In genomic region chr6:29561091-29561490, GRCh38 we compare ENCODE assay signal across 19 cellular contexts. TPM values are rescaled to one million over a fixed set of nuclear protein-coding genes. Genes with fewer than 3 reads are reported as not detected.
DNase-seq lines count a peak whose midpoint lies in the region; ATAC-seq and TF ChIP-seq lines count a peak whose summit lies in the region.
"Had no signal": no experiment of that assay in that cellular context is flagged by ENCODE, and none has a peak within 500 bp of the region (broad histone marks: within the 10 kb centered on the region; RNA-seq: fewer than 3 reads in every experiment).

No MANE protein-coding gene starts in this region.

- no peak for TF ChIP-seq RAD21 in liver (IDR thresholded peaks at IDR 0.05)

- DNase-seq in Caki2 (ENCODE audit: low read depth): peak; percentile 40
- DNase-seq in GM12865 (ENCODE audit: low read depth): peak; percentile 13
- no peak for DNase-seq in body of pancreas
- no peak for DNase-seq in erythroblast (lab: John Stamatoyannopoulos, UW)
- DNase-seq in SIG-M5 (lab: John Stamatoyannopoulos, UW): no peak
- no peak for DNase-seq in cerebellum (ENCODE audit: low spot score)
- DNase-seq: CD4-positive, CD25-positive, alpha-beta regulatory T cell; GDM1; MG63; NCI-H1417 treated with DMSO at 0.1 percent for 48 hours; NCI-H187; NCI-H446; NCI-H526; SHP77 had no signal

- in situ Hi-C loops in Caki2 (cut with HindIII; ENCODE audit: low pct_unique_long_range_greater_than_20kb, low sequenced_read_pairs): no loop called here

- intact Hi-C loops in body of pancreas (cut with DNase I): no loop called here

- no peaks in the 10 kb centered on the region for H3K4me1 ChIP-seq in body of pancreas
- peaks cover 0 to 12% (median 6%) of the 10 kb centered on the region in 4 donors for H3K4me1 ChIP-seq in liver (ENCODE audit: control insufficient read depth in 4 of 4, insufficient read depth in 4 of 4, low read length in 3 of 4)

- H3K27ac ChIP-seq in body of pancreas (peak overlapping the region in 1 of 4 donors; percentile 40), liver (ENCODE audit: low read depth in 1 of 2, low read length in 2 of 2) (no peak overlapping the region)
- H3K27ac ChIP-seq: SK-N-MC had no signal

- no peak overlapping the region for H3K4me3 ChIP-seq in GM12865 (ENCODE audit: low read depth, low read length)
- H3K4me3 ChIP-seq in body of pancreas: no peak overlapping the region
- no peak overlapping the region for H3K4me3 ChIP-seq in liver (ENCODE audit: low read depth in 1 of 3, low read length in 3 of 3)
- H3K4me3 ChIP-seq: MG63, SK-N-MC had no signal

- H3K9me3 ChIP-seq in body of pancreas (no peaks in the 10 kb centered on the region), liver (ENCODE audit: control insufficient read depth in 4 of 4, low read length in 3 of 4) (no peaks in the 10 kb centered on the region)
- H3K9me3 ChIP-seq: MG63 had no signal

- TF ChIP-seq POLR2A in body of pancreas (IDR thresholded peaks at IDR 0.05): no peak
- TF ChIP-seq POLR2A in erythroblast (IDR thresholded peaks at IDR 0.05; ENCODE audit: low read length): no peak

- TF ChIP-seq CTCF in GM12865 (IDR thresholded peaks at IDR 0.05; ENCODE audit: insufficient read depth, low read depth, low read length, missing control alignments): no peak
- no peak for TF ChIP-seq CTCF in body of pancreas (IDR thresholded peaks at IDR 0.05)
- TF ChIP-seq CTCF in liver (IDR thresholded peaks at IDR 0.05; ENCODE audit: low read depth, low read length, missing input control): no peak

- H3K27me3 ChIP-seq in body of pancreas (no peaks in the 10 kb centered on the region), liver (ENCODE audit: control insufficient read depth in 4 of 4, insufficient read depth in 4 of 4, low read length in 3 of 4) (peaks cover 0 to 5% (median 0%) of the 10 kb centered on the region in 4 donors)
- H3K27me3 ChIP-seq: MG63 had no signal

- no peak overlapping the region for H3K9ac ChIP-seq in liver (ENCODE audit: low read depth in 1 of 2, low read length in 2 of 2)

- peak; percentile 47 for ATAC-seq in body of pancreas

- H3K36me3 ChIP-seq in body of pancreas (replicated peaks in 1 of 2; ENCODE audit: insufficient read depth in 1 of 2, low read depth in 2 of 2) (no peaks in the 10 kb centered on the region), liver (ENCODE audit: control insufficient read depth in 4 of 4, insufficient read depth in 3 of 4, low read depth in 1 of 4, low read length in 3 of 4) (peaks cover 0 to 1% (median 0%) of the 10 kb centered on the region in 4 donors)
- H3K36me3 ChIP-seq: MG63 had no signal

TF ChIP-seq in liver, 16 proteins besides CTCF, POLR2A, EP300 and RAD21:
- TF ChIP-seq HNF4A (conservative IDR thresholded peaks at IDR 0.05): peak; percentile 35 to 73
- TF ChIP-seq RXRA (IDR thresholded peaks at IDR 0.05): peak in 1 of 2 donors; percentile 55
- TF ChIP-seq TAF1 (conservative IDR thresholded peaks at IDR 0.05): no peak
- peak; percentile 51 for TF ChIP-seq SP1 (IDR thresholded peaks at IDR 0.05)

RNA-seq across cellular contexts. Expression of gene UBD, which starts 1.6 kb away (rescaled TPM):
- total RNA-seq in Caki2 (2014; rRNA removed; shearing (Covaris generic); ENCODE audit: low replicate concordance): 5.1 and 6.2 TPM in 2 replicates
- 10 to 100 TPM in 1 of 2 donors, 1 to 10 TPM in 1; 9.9 to 10.1 TPM for total RNA-seq in body of pancreas
- total RNA-seq in liver: 10 to 100 TPM; 32.6 to 35.1 TPM
- polyA plus RNA-seq in liver: 10 to 100 TPM in 1 of 2 donors, 1 to 10 TPM in 1; 7.0 to 23.5 TPM
- total RNA-seq in cerebellum: not detected
- total RNA-seq: CD4-positive, CD25-positive, alpha-beta regulatory T cell; LHCN-M2; RPMI7951 had no signal
- polyA plus RNA-seq: BJ; CD4-positive, CD25-positive, alpha-beta regulatory T cell had no signal

RNA-seq across cellular contexts. Expression of gene OR2H2, which starts 23.8 kb away (rescaled TPM):
- total RNA-seq in Caki2 (2014; rRNA removed; shearing (Covaris generic); ENCODE audit: low replicate concordance): not detected in 2 replicates
- total RNA-seq in body of pancreas: not detected
- total RNA-seq in liver: not detected
- not detected for polyA plus RNA-seq in liver
- total RNA-seq in cerebellum: not detected
- total RNA-seq: CD4-positive, CD25-positive, alpha-beta regulatory T cell; LHCN-M2; RPMI7951 had no signal
- polyA plus RNA-seq: BJ; CD4-positive, CD25-positive, alpha-beta regulatory T cell had no signal

Comparison
In these comparisons a context has a peak if more than half of its experiments do, and no peak if none do; other contexts are left out.
1. DNase-seq: peak in Caki2 (single experiment) and GM12865 (single experiment); none in body of pancreas (0 of 4), erythroblast (0 of 2), SIG-M5 (single experiment) and cerebellum (single experiment).